15 cellular contexts compared by ENCODE assay signal in the genomic region with DNA sequence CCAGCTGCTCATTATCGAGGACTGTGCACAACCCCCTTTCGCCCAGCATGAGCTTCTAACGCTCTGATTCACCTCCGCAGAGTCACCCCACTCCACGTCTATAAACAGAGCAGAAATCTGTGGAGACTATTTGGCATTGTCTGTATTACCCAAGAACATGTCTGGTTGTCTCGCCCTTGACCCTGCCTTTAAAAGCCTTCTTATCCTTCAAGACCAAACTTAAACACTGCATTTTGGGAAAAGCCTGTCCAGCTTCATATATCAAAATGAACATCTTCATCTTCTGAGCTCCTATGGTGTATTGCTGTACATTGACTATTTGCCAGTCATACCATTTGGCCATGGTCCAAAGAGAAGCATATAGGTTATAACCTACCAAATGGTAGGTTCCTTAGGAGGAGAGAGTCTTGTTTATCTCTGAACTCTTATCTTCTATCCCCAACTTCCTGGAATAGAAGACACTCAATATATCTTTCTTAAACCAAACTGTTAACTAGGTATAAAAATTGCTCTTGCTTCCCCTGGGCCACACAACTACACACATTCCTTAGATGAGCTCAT.
DNase-seq lines count a peak whose midpoint lies in the region; ATAC-seq and TF ChIP-seq lines count a peak whose summit lies in the region.
"Had no signal": no experiment of that assay in that cellular context is flagged by ENCODE, and none has a peak within 500 bp of the region (broad histone marks: within the 10 kb centered on the region; RNA-seq: fewer than 3 reads in every experiment).

No MANE protein-coding gene starts in this region.

- H3K9me3 ChIP-seq in GM23248 (ENCODE audit: low read depth) = no peaks in the 10 kb centered on the region
- H3K9me3 ChIP-seq in ascending aorta = no peaks in the 10 kb centered on the region
- H3K9me3 ChIP-seq: pancreas had no signal

- in situ Hi-C loops in GM23248 (cut with MboI) = no loop called here

- peaks cover 96% of the 10 kb centered on the region for H3K79me2 ChIP-seq in GM23248 (ENCODE audit: insufficient read depth)

- no peaks in the 10 kb centered on the region for H4K20me1 ChIP-seq in GM23248 (ENCODE audit: insufficient read depth)

- no peak for ATAC-seq in GM19395 (IDR thresholded peaks at IDR 0.05; ENCODE audit: unreplicated experiment)
- ATAC-seq: pancreas; stimulated activated naive CD8-positive, alpha-beta T cell treated with anti-CD3 and anti-CD28 coated beads, Interleukin-15, amount 100 ng/mL, for 72 hours had no signal

- DNase-seq in GM23248 (peak; percentile 97), ascending aorta (ENCODE audit: low spot score in 2 of 2) (no peak), fibroblast of the aortic adventitia (ENCODE audit: low read depth) (peak; percentile 72), skeletal muscle cell (ENCODE audit: low read depth) (peak; percentile 58), H7 (no peak), MV-4-11 (lab: John Stamatoyannopoulos, UW) (no peak), NCI-H1105 (lab: John Stamatoyannopoulos, UW) (no peak)
- DNase-seq: activated naive CD4-positive, alpha-beta T cell; CD4-positive, CD25-positive, alpha-beta regulatory T cell; NCI-H1417 treated with DMSO at 0.1 percent for 48 hours; NCI-H345; pancreas; stimulated activated naive CD8-positive, alpha-beta T cell treated with anti-CD3 and anti-CD28 coated beads, Interleukin-15, amount 100 ng/mL, for 72 hours; WERI-Rb-1 had no signal

- H3K9ac ChIP-seq in GM23248 = peak overlapping the region; percentile 70

- no peak overlapping the region for H2AFZ ChIP-seq in GM23248

- H3K4me3 ChIP-seq in GM23248 = peak overlapping the region; percentile 9; the same call in 1 of the 2 replicates
- no peak overlapping the region for H3K4me3 ChIP-seq in ascending aorta
- H3K4me3 ChIP-seq in fibroblast of the aortic adventitia (ENCODE audit: low read depth, low read length) = no peak overlapping the region
- no peak overlapping the region for H3K4me3 ChIP-seq in skeletal muscle cell (ENCODE audit: low read depth, low read length)
- H3K4me3 ChIP-seq in H7 (ENCODE audit: insufficient read depth, low read depth, low read length) = no peak overlapping the region
- H3K4me3 ChIP-seq: pancreas had no signal

- TF ChIP-seq CTCF in ascending aorta (IDR thresholded peaks at IDR 0.05) (no peak), fibroblast of the aortic adventitia (IDR thresholded peaks at IDR 0.05; ENCODE audit: insufficient read depth, low read length) (no peak)

- no peaks in the 10 kb centered on the region for H3K9me2 ChIP-seq in GM23248 (ENCODE audit: insufficient read depth)

- intact Hi-C loops in ascending aorta (cut with DNase I) = loop anchor here (5.0 kb wide), 1 partner anchor 87 kb away; no protein-coding TSS in a partner anchor

- H3K27ac ChIP-seq in GM23248 = peak overlapping the region; percentile 92
- H3K27ac ChIP-seq in ascending aorta = peak overlapping the region; percentile 22 to 24
- H3K27ac ChIP-seq: pancreas, WERI-Rb-1 had no signal

- WGBS in GM23248 (ENCODE audit: low coverage in 1 of 2, low lambda C conversion rate in 2 of 2, missing lambda C conversion rate in 2 of 2), 2 experiments = 1 to 5% methylated on average over 6 of the region's 6 CpGs

- H3K4me2 ChIP-seq in GM23248 (ENCODE audit: unreplicated experiment) = peak overlapping the region; percentile 69

- H3K4me1 ChIP-seq in GM23248 (ENCODE audit: insufficient read depth) (peaks cover 82% of the 10 kb centered on the region), ascending aorta (peaks cover 3 to 37% of the 10 kb centered on the region in 2 donors)
- H3K4me1 ChIP-seq: pancreas had no signal

- no peaks in the 10 kb centered on the region for H3K27me3 ChIP-seq in GM23248 (replicated peaks; ENCODE audit: insufficient read depth)
- H3K27me3 ChIP-seq in ascending aorta = no peaks in the 10 kb centered on the region
- H3K27me3 ChIP-seq in H7 (ENCODE audit: control insufficient read depth, insufficient read depth, low read length) = no peaks in the 10 kb centered on the region
- H3K27me3 ChIP-seq: pancreas had no signal

- H3K36me3 ChIP-seq in GM23248 (ENCODE audit: low read depth) (peaks cover 22% of the 10 kb centered on the region), ascending aorta (no peaks in the 10 kb centered on the region), H7 (replicated peaks; ENCODE audit: control insufficient read depth, insufficient read depth, low read length) (no peaks in the 10 kb centered on the region)
- H3K36me3 ChIP-seq: pancreas, WERI-Rb-1 had no signal

- H3F3A ChIP-seq in GM23248 (ENCODE audit: insufficient read depth) = peaks cover 97% of the 10 kb centered on the region

Comparison
In these comparisons a context has a peak if more than half of its experiments do, and no peak if none do; other contexts are left out.
1. DNase-seq: peak in GM23248 (single experiment), fibroblast of the aortic adventitia (single experiment) and skeletal muscle cell (single experiment); none in ascending aorta (0 of 2), H7 (single experiment), MV-4-11 (single experiment) and NCI-H1105 (single experiment).